In genomic region chr7:48337012-48337621, GRCh38 we compare ENCODE assay signal across 1 cellular context.
TF ChIP-seq lines count a peak whose summit lies in the region.

No MANE protein-coding gene starts in this region.

TF ChIP-seq in WTC11, 78 proteins besides CTCF, POLR2A, EP300 and RAD21 (continued from another document):
- TF ChIP-seq HMGXB4 (CRISPR knock-in tag; IDR thresholded peaks at IDR 0.05) (no peak), ZNF396 (CRISPR knock-in tag; IDR thresholded peaks at IDR 0.05; ENCODE audit: borderline replicate concordance) (no peak), ZNF138 (CRISPR knock-in tag; conservative IDR thresholded peaks at IDR 0.05) (no peak), NR3C1 (CRISPR knock-in tag; conservative IDR thresholded peaks at IDR 0.05; ENCODE audit: low read depth) (no peak), ZMAT4 (CRISPR knock-in tag; IDR thresholded peaks at IDR 0.05) (no peak), MYBL2 (CRISPR knock-in tag; IDR thresholded peaks at IDR 0.05) (no peak), ATF3 (CRISPR knock-in tag; conservative IDR thresholded peaks at IDR 0.05) (no peak)
- TF ChIP-seq, protein P1, sequence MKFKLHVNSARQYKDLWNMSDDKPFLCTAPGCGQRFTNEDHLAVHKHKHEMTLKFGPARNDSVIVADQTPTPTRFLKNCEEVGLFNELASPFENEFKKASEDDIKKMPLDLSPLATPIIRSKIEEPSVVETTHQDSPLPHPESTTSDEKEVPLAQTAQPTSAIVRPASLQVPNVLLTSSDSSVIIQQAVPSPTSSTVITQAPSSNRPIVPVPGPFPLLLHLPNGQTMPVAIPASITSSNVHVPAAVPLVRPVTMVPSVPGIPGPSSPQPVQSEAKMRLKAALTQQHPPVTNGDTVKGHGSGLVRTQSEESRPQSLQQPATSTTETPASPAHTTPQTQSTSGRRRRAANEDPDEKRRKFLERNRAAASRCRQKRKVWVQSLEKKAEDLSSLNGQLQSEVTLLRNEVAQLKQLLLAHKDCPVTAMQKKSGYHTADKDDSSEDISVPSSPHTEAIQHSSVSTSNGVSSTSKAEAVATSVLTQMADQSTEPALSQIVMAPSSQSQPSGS (CRISPR knock-in tag; IDR thresholded peaks at IDR 0.05; ENCODE audit: borderline replicate concordance, low read depth), result no peak
- TF ChIP-seq, protein P2, sequence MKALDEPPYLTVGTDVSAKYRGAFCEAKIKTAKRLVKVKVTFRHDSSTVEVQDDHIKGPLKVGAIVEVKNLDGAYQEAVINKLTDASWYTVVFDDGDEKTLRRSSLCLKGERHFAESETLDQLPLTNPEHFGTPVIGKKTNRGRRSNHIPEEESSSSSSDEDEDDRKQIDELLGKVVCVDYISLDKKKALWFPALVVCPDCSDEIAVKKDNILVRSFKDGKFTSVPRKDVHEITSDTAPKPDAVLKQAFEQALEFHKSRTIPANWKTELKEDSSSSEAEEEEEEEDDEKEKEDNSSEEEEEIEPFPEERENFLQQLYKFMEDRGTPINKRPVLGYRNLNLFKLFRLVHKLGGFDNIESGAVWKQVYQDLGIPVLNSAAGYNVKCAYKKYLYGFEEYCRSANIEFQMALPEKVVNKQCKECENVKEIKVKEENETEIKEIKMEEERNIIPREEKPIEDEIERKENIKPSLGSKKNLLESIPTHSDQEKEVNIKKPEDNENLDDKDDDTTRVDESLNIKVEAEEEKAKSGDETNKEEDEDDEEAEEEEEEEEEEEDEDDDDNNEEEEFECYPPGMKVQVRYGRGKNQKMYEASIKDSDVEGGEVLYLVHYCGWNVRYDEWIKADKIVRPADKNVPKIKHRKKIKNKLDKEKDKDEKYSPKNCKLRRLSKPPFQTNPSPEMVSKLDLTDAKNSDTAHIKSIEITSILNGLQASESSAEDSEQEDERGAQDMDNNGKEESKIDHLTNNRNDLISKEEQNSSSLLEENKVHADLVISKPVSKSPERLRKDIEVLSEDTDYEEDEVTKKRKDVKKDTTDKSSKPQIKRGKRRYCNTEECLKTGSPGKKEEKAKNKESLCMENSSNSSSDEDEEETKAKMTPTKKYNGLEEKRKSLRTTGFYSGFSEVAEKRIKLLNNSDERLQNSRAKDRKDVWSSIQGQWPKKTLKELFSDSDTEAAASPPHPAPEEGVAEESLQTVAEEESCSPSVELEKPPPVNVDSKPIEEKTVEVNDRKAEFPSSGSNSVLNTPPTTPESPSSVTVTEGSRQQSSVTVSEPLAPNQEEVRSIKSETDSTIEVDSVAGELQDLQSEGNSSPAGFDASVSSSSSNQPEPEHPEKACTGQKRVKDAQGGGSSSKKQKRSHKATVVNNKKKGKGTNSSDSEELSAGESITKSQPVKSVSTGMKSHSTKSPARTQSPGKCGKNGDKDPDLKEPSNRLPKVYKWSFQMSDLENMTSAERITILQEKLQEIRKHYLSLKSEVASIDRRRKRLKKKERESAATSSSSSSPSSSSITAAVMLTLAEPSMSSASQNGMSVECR (CRISPR knock-in tag; IDR thresholded peaks at IDR 0.05; ENCODE audit: borderline replicate concordance), result no peak
TF ChIP-seq in WTC11: peak in this region for 0.
